1 cellular context compared by ENCODE assay signal in the genomic region with DNA sequence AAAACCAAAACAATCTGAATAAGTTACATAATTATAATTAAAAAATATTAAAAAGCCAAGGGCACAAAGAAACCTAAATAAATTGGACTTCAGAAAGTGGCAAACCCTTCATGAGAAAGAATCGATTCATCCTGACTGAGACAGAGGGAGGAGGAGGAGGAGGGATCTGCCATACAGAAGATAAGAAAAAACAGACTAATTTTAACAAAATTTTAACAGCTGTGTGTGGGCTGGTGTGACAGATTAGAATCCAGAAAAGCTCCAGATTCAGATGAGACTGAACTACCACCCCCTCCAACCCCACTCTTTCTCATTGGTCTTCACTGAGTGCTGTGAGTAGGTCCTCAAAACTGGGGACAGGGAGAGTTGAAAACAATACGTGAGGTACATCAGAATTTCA.
TF ChIP-seq lines count a peak whose summit lies in the region.

No MANE protein-coding gene starts in this region.

TF ChIP-seq in H1, 55 proteins besides CTCF, POLR2A, EP300 and RAD21 (continued from another document):
- TF ChIP-seq, protein P1, sequence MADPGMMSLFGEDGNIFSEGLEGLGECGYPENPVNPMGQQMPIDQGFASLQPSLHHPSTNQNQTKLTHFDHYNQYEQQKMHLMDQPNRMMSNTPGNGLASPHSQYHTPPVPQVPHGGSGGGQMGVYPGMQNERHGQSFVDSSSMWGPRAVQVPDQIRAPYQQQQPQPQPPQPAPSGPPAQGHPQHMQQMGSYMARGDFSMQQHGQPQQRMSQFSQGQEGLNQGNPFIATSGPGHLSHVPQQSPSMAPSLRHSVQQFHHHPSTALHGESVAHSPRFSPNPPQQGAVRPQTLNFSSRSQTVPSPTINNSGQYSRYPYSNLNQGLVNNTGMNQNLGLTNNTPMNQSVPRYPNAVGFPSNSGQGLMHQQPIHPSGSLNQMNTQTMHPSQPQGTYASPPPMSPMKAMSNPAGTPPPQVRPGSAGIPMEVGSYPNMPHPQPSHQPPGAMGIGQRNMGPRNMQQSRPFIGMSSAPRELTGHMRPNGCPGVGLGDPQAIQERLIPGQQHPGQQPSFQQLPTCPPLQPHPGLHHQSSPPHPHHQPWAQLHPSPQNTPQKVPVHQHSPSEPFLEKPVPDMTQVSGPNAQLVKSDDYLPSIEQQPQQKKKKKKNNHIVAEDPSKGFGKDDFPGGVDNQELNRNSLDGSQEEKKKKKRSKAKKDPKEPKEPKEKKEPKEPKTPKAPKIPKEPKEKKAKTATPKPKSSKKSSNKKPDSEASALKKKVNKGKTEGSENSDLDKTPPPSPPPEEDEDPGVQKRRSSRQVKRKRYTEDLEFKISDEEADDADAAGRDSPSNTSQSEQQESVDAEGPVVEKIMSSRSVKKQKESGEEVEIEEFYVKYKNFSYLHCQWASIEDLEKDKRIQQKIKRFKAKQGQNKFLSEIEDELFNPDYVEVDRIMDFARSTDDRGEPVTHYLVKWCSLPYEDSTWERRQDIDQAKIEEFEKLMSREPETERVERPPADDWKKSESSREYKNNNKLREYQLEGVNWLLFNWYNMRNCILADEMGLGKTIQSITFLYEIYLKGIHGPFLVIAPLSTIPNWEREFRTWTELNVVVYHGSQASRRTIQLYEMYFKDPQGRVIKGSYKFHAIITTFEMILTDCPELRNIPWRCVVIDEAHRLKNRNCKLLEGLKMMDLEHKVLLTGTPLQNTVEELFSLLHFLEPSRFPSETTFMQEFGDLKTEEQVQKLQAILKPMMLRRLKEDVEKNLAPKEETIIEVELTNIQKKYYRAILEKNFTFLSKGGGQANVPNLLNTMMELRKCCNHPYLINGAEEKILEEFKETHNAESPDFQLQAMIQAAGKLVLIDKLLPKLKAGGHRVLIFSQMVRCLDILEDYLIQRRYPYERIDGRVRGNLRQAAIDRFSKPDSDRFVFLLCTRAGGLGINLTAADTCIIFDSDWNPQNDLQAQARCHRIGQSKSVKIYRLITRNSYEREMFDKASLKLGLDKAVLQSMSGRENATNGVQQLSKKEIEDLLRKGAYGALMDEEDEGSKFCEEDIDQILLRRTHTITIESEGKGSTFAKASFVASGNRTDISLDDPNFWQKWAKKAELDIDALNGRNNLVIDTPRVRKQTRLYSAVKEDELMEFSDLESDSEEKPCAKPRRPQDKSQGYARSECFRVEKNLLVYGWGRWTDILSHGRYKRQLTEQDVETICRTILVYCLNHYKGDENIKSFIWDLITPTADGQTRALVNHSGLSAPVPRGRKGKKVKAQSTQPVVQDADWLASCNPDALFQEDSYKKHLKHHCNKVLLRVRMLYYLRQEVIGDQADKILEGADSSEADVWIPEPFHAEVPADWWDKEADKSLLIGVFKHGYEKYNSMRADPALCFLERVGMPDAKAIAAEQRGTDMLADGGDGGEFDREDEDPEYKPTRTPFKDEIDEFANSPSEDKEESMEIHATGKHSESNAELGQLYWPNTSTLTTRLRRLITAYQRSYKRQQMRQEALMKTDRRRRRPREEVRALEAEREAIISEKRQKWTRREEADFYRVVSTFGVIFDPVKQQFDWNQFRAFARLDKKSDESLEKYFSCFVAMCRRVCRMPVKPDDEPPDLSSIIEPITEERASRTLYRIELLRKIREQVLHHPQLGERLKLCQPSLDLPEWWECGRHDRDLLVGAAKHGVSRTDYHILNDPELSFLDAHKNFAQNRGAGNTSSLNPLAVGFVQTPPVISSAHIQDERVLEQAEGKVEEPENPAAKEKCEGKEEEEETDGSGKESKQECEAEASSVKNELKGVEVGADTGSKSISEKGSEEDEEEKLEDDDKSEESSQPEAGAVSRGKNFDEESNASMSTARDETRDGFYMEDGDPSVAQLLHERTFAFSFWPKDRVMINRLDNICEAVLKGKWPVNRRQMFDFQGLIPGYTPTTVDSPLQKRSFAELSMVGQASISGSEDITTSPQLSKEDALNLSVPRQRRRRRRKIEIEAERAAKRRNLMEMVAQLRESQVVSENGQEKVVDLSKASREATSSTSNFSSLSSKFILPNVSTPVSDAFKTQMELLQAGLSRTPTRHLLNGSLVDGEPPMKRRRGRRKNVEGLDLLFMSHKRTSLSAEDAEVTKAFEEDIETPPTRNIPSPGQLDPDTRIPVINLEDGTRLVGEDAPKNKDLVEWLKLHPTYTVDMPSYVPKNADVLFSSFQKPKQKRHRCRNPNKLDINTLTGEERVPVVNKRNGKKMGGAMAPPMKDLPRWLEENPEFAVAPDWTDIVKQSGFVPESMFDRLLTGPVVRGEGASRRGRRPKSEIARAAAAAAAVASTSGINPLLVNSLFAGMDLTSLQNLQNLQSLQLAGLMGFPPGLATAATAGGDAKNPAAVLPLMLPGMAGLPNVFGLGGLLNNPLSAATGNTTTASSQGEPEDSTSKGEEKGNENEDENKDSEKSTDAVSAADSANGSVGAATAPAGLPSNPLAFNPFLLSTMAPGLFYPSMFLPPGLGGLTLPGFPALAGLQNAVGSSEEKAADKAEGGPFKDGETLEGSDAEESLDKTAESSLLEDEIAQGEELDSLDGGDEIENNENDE (IDR thresholded peaks at IDR 0.05; ENCODE audit: insufficient replicate concordance, low read length), result no peak
- TF ChIP-seq BRCA1 (IDR thresholded peaks at IDR 0.05; ENCODE audit: low read depth, low read length) (no peak), TCF12 (IDR thresholded peaks at IDR 0.05; ENCODE audit: low read depth, low read length) (no peak)
